26 cellular contexts compared by ENCODE assay signal in genomic region chr17:43599046-43599395, GRCh38. TPM values are rescaled to one million over a fixed set of nuclear protein-coding genes. Genes with fewer than 3 reads are reported as not detected.
"Had no signal": no experiment of that assay in that cellular context is flagged by ENCODE, and none has a peak within 500 bp of the region (broad histone marks: within the 10 kb centered on the region; RNA-seq: fewer than 3 reads in every experiment).

No MANE protein-coding gene starts in this region.

- H2AFZ ChIP-seq: hepatocyte, parathyroid adenoma had no signal

- ATAC-seq: activated CD4-positive, alpha-beta T cell treated with anti-CD3 and anti-CD28 coated beads for 36 hours; body of pancreas; gastrocnemius medialis; naive thymus-derived CD4-positive, alpha-beta T cell had no signal

- H3K36me3 ChIP-seq: gastrocnemius medialis, right atrium auricular region, spleen, suprapubic skin, tibial artery had no signal

- H3K27ac ChIP-seq: body of pancreas, coronary artery, dorsolateral prefrontal cortex, gastrocnemius medialis, hepatocyte, parathyroid adenoma, spleen, suprapubic skin, tibial artery had no signal

- H3K4me1 ChIP-seq: body of pancreas, parathyroid adenoma, spleen had no signal

- H3K4me3 ChIP-seq: body of pancreas, coronary artery, dorsolateral prefrontal cortex, gastrocnemius medialis, hepatocyte, right atrium auricular region, spleen, suprapubic skin, tibial artery had no signal

- H3K9ac ChIP-seq: parathyroid adenoma had no signal

- H3K4me2 ChIP-seq: hepatocyte had no signal

- H3K27me3 ChIP-seq: body of pancreas, dorsolateral prefrontal cortex, gastrocnemius medialis, hepatocyte, right atrium auricular region, spleen, suprapubic skin, tibial artery had no signal

- DNase-seq: activated B cell treated with CpG ODN at 0.5 μM for 24 hours; activated CD4-positive, alpha-beta T cell treated with anti-CD3 and anti-CD28 coated beads for 36 hours; activated CD4-positive, alpha-beta T cell treated with anti-CD3 and anti-CD28 coated beads, Interleukin-2, amount 50 U/mL, for 4 hours; activated effector memory CD4-positive, alpha-beta T cell treated with Interleukin-2 at 50 U/mL for 16 hours; activated naive CD4-positive, alpha-beta T cell treated with Interleukin-2 at 50 U/mL for 16 hours; aorta; body of pancreas; dorsolateral prefrontal cortex; effector memory CD4-positive, alpha-beta T cell; erythroblast; gastrocnemius medialis; glutamatergic neuron; left cardiac atrium; left ventricle myocardium superior; naive thymus-derived CD4-positive, alpha-beta T cell; occipital lobe; spleen; stimulated activated naive CD4-positive, alpha-beta T cell; T-helper 9 cell; tibial artery had no signal

- FAIRE-seq: keratinocyte had no signal

- H3K9me3 ChIP-seq: body of pancreas, gastrocnemius medialis, right atrium auricular region, spleen, suprapubic skin, tibial artery had no signal

- H3K79me2 ChIP-seq: hepatocyte, parathyroid adenoma had no signal

RNA-seq across cellular contexts. Expression of gene ETV4, which starts 52.9 kb away (rescaled TPM):
- total RNA-seq: activated B cell treated with CpG ODN at 0.5 μM for 24 hours had no signal
- polyA plus RNA-seq: naive thymus-derived CD4-positive, alpha-beta T cell had no signal
